ENCODE assay signal across 13 cellular contexts in genomic region chr1:230850547-230850946, GRCh38. TPM values are rescaled to one million over a fixed set of nuclear protein-coding genes. Genes with fewer than 3 reads are reported as not detected.
A peak's percentile ranks its signal among the peaks of the same experiment; 100 is the strongest.
DNase-seq lines count a peak whose midpoint lies in the region; ATAC-seq, FAIRE-seq and TF ChIP-seq lines count a peak whose summit lies in the region.
"Had no signal": no experiment of that assay in that cellular context is flagged by ENCODE, and none has a peak within 500 bp of the region (broad histone marks: within the 10 kb centered on the region; RNA-seq: fewer than 3 reads in every experiment).

No MANE protein-coding gene starts in this region.

- peak overlapping the region; percentile 92 for H3K27ac Mint-ChIP-seq in nephron progenitor cell
- H3K27ac Mint-ChIP-seq: activated T-helper 1 cell treated with anti-CD3 and anti-CD28 coated beads, Interleukin-12 subunit alpha, Interleukin-12 subunit beta, Interleukin-2, Interleukin-4 antibody, amounts not matched to agents 30 ng/mL and 10 ng/mL and 1 ng/mL, durations not matched to agents 14 hours and 24 hours and 36 hours; effector memory CD8-positive, alpha-beta T cell had no signal

- WGBS in HUES64 = 81% methylated on average over 8 of the region's 8 CpGs
- 72 to 76% methylated on average over 6 to 8 of the region's 8 CpGs for WGBS in thyroid gland, 2 donors

- no peak for TF ChIP-seq CTCF in coronary artery (IDR thresholded peaks at IDR 0.05)
- no peak for TF ChIP-seq CTCF in nephron progenitor cell (IDR thresholded peaks at IDR 0.05)
- TF ChIP-seq CTCF in thyroid gland (IDR thresholded peaks at IDR 0.05) = no peak
- no peak for TF ChIP-seq CTCF in kidney (IDR thresholded peaks at IDR 0.05; ENCODE audit: borderline replicate concordance, extremely low read depth, insufficient read depth)

- intact Hi-C loops in thyroid gland (cut with DNase I) (no loop called here), kidney (cut with DNase I) (no loop called here)

- H3K27me3 Mint-ChIP-seq in nephron progenitor cell (ENCODE audit: low read depth, poor library complexity) = no peaks in the 10 kb centered on the region
- H3K27me3 Mint-ChIP-seq: effector memory CD8-positive, alpha-beta T cell had no signal

- H3K9me3 Mint-ChIP-seq in nephron progenitor cell = peaks cover 16% of the 10 kb centered on the region
- H3K9me3 Mint-ChIP-seq: activated T-helper 1 cell treated with anti-CD3 and anti-CD28 coated beads, Interleukin-12 subunit alpha, Interleukin-12 subunit beta, Interleukin-2, Interleukin-4 antibody, amounts not matched to agents 30 ng/mL and 10 ng/mL and 1 ng/mL, durations not matched to agents 14 hours and 24 hours and 36 hours; effector memory CD8-positive, alpha-beta T cell had no signal

- DNase-seq in coronary artery (ENCODE audit: low spot score) = no peak
- no peak for DNase-seq in nephron progenitor cell
- DNase-seq in thyroid gland = no peak
- no peak for DNase-seq in kidney
- DNase-seq: activated CD4-positive, alpha-beta T cell treated with anti-CD3 and anti-CD28 coated beads for 4 hours; anterior cingulate cortex; effector memory CD8-positive, alpha-beta T cell; MV-4-11; occipital lobe had no signal

- H3K4me3 ChIP-seq in HUES64 (ENCODE audit: low read length) (no peak overlapping the region), coronary artery (peak overlapping the region; percentile 13), thyroid gland (replicated peaks in 1 of 3) (no peak overlapping the region), kidney (ENCODE audit: low read length in 2 of 2) (no peak overlapping the region)

- no peak for TF ChIP-seq POLR2A in thyroid gland (IDR thresholded peaks at IDR 0.05)

- H3K36me3 Mint-ChIP-seq in nephron progenitor cell (ENCODE audit: low read depth) = peaks cover 61% of the 10 kb centered on the region

- H3K9me3 ChIP-seq in HUES64 (ENCODE audit: insufficient read depth, low read depth, low read length) (peaks cover 2% of the 10 kb centered on the region; the same call in 1 of the 2 replicates), thyroid gland (no peaks in the 10 kb centered on the region), kidney (ENCODE audit: control insufficient read depth in 1 of 2, low read length in 2 of 2) (peaks cover 0 to 5% of the 10 kb centered on the region in 2 donors)

- no peak overlapping the region for H3K4me3 Mint-ChIP-seq in nephron progenitor cell
- H3K4me3 Mint-ChIP-seq: activated T-helper 1 cell treated with anti-CD3 and anti-CD28 coated beads, Interleukin-12 subunit alpha, Interleukin-12 subunit beta, Interleukin-2, Interleukin-4 antibody, amounts not matched to agents 30 ng/mL and 10 ng/mL and 1 ng/mL, durations not matched to agents 14 hours and 24 hours and 36 hours; effector memory CD8-positive, alpha-beta T cell had no signal

- H3K4me1 Mint-ChIP-seq in nephron progenitor cell = peaks cover 52% of the 10 kb centered on the region

- H3K27ac ChIP-seq in HUES64 (ENCODE audit: low read depth, low read length) (peak overlapping the region; percentile 26; the same call in 1 of the 2 replicates), coronary artery (peak overlapping the region; percentile 95 to 96), thyroid gland (peak overlapping the region; percentile 91 to 99 (median 93)), kidney (ENCODE audit: low read depth in 2 of 2, low read length in 2 of 2) (peak overlapping the region in 1 of 2 donors; percentile 68)

- peak overlapping the region; percentile 23; the same call in 1 of the 2 replicates for H3K9ac ChIP-seq in HUES64 (ENCODE audit: low read depth, low read length)
- H3K9ac ChIP-seq in kidney (ENCODE audit: low read length in 2 of 2) = no peak overlapping the region

- H3K36me3 ChIP-seq in HUES64 (ENCODE audit: insufficient read depth, low read length) = peaks cover 35% of the 10 kb centered on the region
- H3K36me3 ChIP-seq in thyroid gland = peaks cover 12% of the 10 kb centered on the region in 2 donors
- no peaks in the 10 kb centered on the region for H3K36me3 ChIP-seq in kidney (ENCODE audit: control insufficient read depth in 1 of 2, insufficient read depth in 2 of 2, low read length in 2 of 2)

- H3K27me3 ChIP-seq in HUES64 (ENCODE audit: insufficient read depth, low read length) = no peaks in the 10 kb centered on the region
- no peaks in the 10 kb centered on the region for H3K27me3 ChIP-seq in thyroid gland

- FAIRE-seq in kidney (lab: Jason Lieb, UNC) = no peak

- H3K4me1 ChIP-seq in HUES64 (ENCODE audit: insufficient read depth, low read length) (peaks cover 22% of the 10 kb centered on the region; the same call in 1 of the 2 replicates), thyroid gland (peaks cover 45 to 56% of the 10 kb centered on the region in 2 donors), kidney (ENCODE audit: control insufficient read depth in 1 of 2, insufficient read depth in 1 of 2, low read depth in 1 of 2, low read length in 2 of 2) (peaks cover 16 to 18% of the 10 kb centered on the region in 2 donors)

- ATAC-seq in HG02884 (IDR thresholded peaks at IDR 0.05; ENCODE audit: unreplicated experiment) (no peak), HG03280 (IDR thresholded peaks at IDR 0.05; ENCODE audit: unreplicated experiment) (no peak)
- ATAC-seq: effector memory CD8-positive, alpha-beta T cell had no signal

RNA-seq across cellular contexts. Expression of gene C1orf198, which starts 17.8 kb away (rescaled TPM):
- polyA plus RNA-seq in HUES64 (2013, experiment 1 of 2) = 30.5 TPM
- polyA plus RNA-seq in HUES64 (2013, experiment 2 of 2) = 34.6 TPM
- 100 to 1,000 TPM in 3 of 4 donors, 10 to 100 TPM in 1; 87.8 to 142 (median 124) TPM for total RNA-seq in thyroid gland
- 45.3 TPM for total RNA-seq in kidney
- 15.4 TPM for polyA plus RNA-seq in kidney (ENCODE audit: insufficient read depth, low read depth, low replicate concordance)
